In the genomic region with DNA sequence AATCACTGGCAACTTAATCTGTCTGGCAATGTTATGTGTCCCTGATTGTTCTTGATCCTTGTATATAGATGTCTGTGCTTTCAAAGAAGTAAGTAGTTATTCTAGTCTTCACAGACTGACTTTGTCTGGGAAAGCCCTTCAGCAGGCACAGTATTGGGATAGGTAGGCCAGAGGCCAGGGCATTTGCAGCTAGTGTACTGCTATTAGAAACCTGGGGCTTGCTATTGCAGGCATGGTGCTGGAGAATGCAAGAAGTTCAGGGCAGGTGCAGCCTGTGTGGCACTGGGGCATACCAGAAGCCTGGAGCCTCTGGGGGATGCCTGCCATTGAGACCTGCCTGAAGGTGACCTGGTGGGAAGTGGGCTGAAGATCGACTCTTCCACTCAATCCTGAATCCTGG, we compare ENCODE assay signal across 26 cellular contexts.
DNase-seq lines count a peak whose midpoint lies in the region; ATAC-seq, FAIRE-seq and TF ChIP-seq lines count a peak whose summit lies in the region.
"Had no signal": no experiment of that assay in that cellular context is flagged by ENCODE, and none has a peak within 500 bp of the region (broad histone marks: within the 10 kb centered on the region; RNA-seq: fewer than 3 reads in every experiment).

No MANE protein-coding gene starts in this region.

- no peak overlapping the region for H3K4me3 ChIP-seq in A549
- no peak overlapping the region for H3K4me3 ChIP-seq in brain microvascular endothelial cell (ENCODE audit: low read depth, low read length)
- H3K4me3 ChIP-seq: BLaER1, heart left ventricle, mucosa of descending colon, suprapubic skin, upper lobe of right lung had no signal

- POLR2A ChIA-PET in A549 (lab: Yijun Ruan, JAX): no interaction called here

- TF ChIP-seq POLR2A in A549 (IDR thresholded peaks at IDR 0.05; ENCODE audit: low read length): no peak

- CTCF ChIA-PET in A549 (lab: Yijun Ruan, JAX): interaction anchor here (1.2 kb wide), 1 partner anchor 16 kb away, joined by 3 read pairs; no protein-coding TSS in a partner anchor

- H3K27me3 ChIP-seq in brain microvascular endothelial cell (replicated peaks): no peaks in the 10 kb centered on the region
- H3K27me3 ChIP-seq: BLaER1, heart left ventricle, suprapubic skin, upper lobe of right lung had no signal

- H3K9me3 ChIP-seq in A549: peaks cover 3% of the 10 kb centered on the region; the same call in 1 of the 3 replicates
- H3K9me3 ChIP-seq: BLaER1, mucosa of descending colon, suprapubic skin, upper lobe of right lung had no signal

- TF ChIP-seq CTCF in A549 (IDR thresholded peaks at IDR 0.05): no peak
- no peak for TF ChIP-seq CTCF in brain microvascular endothelial cell (IDR thresholded peaks at IDR 0.05; ENCODE audit: low read depth, low read length, missing control alignments)

- DNase-seq in A549 (ENCODE audit: low read depth in 1 of 2, low spot score in 1 of 2) (no peak), brain microvascular endothelial cell (no peak), NCI-H1417 treated with DMSO at 0.1 percent for 48 hours (lab: John Stamatoyannopoulos, UW) (no peak)
- DNase-seq in central memory CD4-positive, alpha-beta T cell: no peak
- DNase-seq in stimulated activated CD4-positive, alpha-beta T cell treated with anti-CD3 and anti-CD28 coated beads, Interleukin-4, amount 100 ng/mL, for 1 hour: no peak
- DNase-seq: activated CD4-positive, alpha-beta T cell treated with anti-CD3 and anti-CD28 coated beads for 1 hour; activated CD8-positive, alpha-beta memory T cell treated with anti-CD3 and anti-CD28 coated beads, Interleukin-2, amount 50 U/mL, for 48 hours; activated effector memory CD4-positive, alpha-beta T cell treated with anti-CD3 and anti-CD28 coated beads, Interleukin-2, amount 50 U/mL, for 16 hours; DMS 273 treated with DMSO at 0.1 percent for 48 hours; endodermal cell; heart left ventricle; kidney; mucosa of descending colon; NCI-H2029; NCI-H524 treated with DMSO at 0.1 percent for 48 hours; SHP77 treated with DMSO at 0.1 percent for 48 hours; stimulated activated CD4-positive, alpha-beta T cell treated with anti-CD3 and anti-CD28 coated beads, Interleukin-15, amount 100 ng/mL, for 24 hours; stimulated activated naive B cell treated with anti-CD40 and anti-IgM and Interleukin-4, amounts not matched to agents 10 μg/mL and 1 μg/mL and 100 μg/mL, for 72 hours; upper lobe of right lung had no signal

- peaks cover 24% of the 10 kb centered on the region for H3K4me1 ChIP-seq in A549
- H3K4me1 ChIP-seq: BLaER1, heart left ventricle, upper lobe of right lung had no signal

- WGBS in A549 (ENCODE audit: missing lambda C conversion rate): 83% methylated on average over 1 of the region's 1 CpG

- TF ChIP-seq RAD21 in A549 (conservative IDR thresholded peaks at IDR 0.05 in 1 of 2, IDR thresholded peaks at IDR 0.05 in 1 of 2): no peak

- H3K36me3 ChIP-seq in brain microvascular endothelial cell (replicated peaks): no peaks in the 10 kb centered on the region
- H3K36me3 ChIP-seq: BLaER1, heart left ventricle, suprapubic skin, upper lobe of right lung had no signal

- FAIRE-seq in A549 (lab: Jason Lieb, UNC): no peak
- FAIRE-seq: GM12891, kidney had no signal

- ATAC-seq in A549 (peak; percentile 39 to 61; a peak in 4 of 6 replicates), GM18511 (IDR thresholded peaks at IDR 0.05; ENCODE audit: unreplicated experiment) (peak; percentile 10), HG03432 (IDR thresholded peaks at IDR 0.05; ENCODE audit: unreplicated experiment) (peak; percentile 5), GM19351 (IDR thresholded peaks at IDR 0.05; ENCODE audit: unreplicated experiment) (no peak)
- ATAC-seq: heart left ventricle; mucosa of descending colon; Panc1; stimulated activated naive B cell treated with anti-CD40 and anti-IgM and Interleukin-4, amounts not matched to agents 10 μg/mL and 1 μg/mL and 100 μg/mL, for 72 hours; upper lobe of right lung had no signal

- no peak for TF ChIP-seq EP300 in A549 (IDR thresholded peaks at IDR 0.05)

- peak overlapping the region; percentile 8; the same call in 1 of the 3 replicates for H3K4me2 ChIP-seq in A549
- H3K4me2 ChIP-seq: BLaER1 had no signal

- in situ Hi-C loops in brain microvascular endothelial cell (cut with HindIII; ENCODE audit: low pct_ligation_motif_present, low sequenced_read_pairs): no loop called here

- H3K27ac ChIP-seq in A549: peak overlapping the region in 1 of 2 experiments; percentile 54; a peak in 3 of 6 replicates
- peak overlapping the region; percentile 28 for H3K27ac ChIP-seq in brain microvascular endothelial cell
- H3K27ac ChIP-seq: BLaER1, heart left ventricle, suprapubic skin, upper lobe of right lung had no signal

TF ChIP-seq in A549, 52 proteins besides CTCF, POLR2A, EP300 and RAD21:
- TF ChIP-seq BHLHE40 (IDR thresholded peaks at IDR 0.05; ENCODE audit: low read depth, low read length) (no peak), TFCP2L1 (CRISPR knock-in tag; IDR thresholded peaks at IDR 0.05) (no peak)
TF ChIP-seq in A549: peak in this region for 0.
